In the genomic region with DNA sequence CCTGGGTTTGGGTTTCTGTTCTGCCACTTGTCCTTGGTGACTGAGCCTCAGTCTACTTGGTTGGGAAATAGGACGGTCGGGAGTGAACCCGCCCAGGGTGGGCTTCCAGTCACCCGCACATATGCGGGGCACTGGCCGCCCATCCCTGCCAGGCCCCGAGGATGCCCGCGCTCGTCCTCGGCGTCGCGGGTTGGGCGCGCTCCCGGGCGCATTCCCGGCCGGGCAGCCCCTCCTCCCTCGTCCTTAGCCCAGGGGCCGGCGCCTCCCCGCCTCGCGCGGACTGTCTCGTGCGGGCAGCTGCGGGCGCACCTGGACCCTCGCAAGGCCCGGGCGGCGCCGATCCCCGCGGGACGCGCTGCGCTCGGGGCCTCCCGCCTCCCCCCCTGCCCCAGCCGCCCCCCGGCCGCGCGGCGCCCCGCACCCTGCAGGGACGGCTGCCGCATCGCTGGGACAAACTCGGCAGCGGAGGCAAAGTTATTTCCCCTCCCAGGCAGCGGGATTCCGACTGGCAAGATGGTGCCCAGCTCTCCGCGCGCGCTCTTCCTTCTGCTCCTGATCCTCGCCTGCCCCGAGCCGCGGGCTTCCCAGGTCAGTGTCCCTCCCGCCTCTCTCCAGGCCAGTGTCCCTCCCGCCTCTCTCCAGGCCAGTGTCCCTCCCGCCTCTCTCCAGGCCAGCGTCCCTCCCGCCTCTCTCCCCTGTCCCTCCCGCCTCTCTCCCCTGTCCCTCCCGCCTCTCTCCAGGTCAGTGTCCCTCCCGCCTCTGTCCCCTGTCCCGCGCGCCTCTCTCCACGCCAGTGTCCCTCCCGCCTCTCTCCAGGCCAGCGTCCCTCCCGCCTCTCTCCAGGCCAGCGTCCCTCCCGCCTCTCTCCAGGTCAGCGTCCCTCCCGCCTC, we compare ENCODE assay signal across 9 cellular contexts. TPM values are rescaled to one million over a fixed set of nuclear protein-coding genes. Genes with fewer than 3 reads are reported as not detected.
A peak's percentile ranks its signal among the peaks of the same experiment; 100 is the strongest.
DNase-seq lines count a peak whose midpoint lies in the region; ATAC-seq and TF ChIP-seq lines count a peak whose summit lies in the region.
"Had no signal": no experiment of that assay in that cellular context is flagged by ENCODE, and none has a peak within 500 bp of the region (broad histone marks: within the 10 kb centered on the region; RNA-seq: fewer than 3 reads in every experiment).

A gene with protein sequence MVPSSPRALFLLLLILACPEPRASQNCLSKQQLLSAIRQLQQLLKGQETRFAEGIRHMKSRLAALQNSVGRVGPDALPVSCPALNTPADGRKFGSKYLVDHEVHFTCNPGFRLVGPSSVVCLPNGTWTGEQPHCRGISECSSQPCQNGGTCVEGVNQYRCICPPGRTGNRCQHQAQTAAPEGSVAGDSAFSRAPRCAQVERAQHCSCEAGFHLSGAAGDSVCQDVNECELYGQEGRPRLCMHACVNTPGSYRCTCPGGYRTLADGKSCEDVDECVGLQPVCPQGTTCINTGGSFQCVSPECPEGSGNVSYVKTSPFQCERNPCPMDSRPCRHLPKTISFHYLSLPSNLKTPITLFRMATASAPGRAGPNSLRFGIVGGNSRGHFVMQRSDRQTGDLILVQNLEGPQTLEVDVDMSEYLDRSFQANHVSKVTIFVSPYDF (plus strand): TSS at position 243 of the 890 bp plus-strand sequence. CDS start 271 bp downstream, at position 514.

- WGBS in suprapubic skin = 2% methylated on average over 40 of the region's 84 CpGs

- no peak for TF ChIP-seq EP300 in suprapubic skin (IDR thresholded peaks at IDR 0.05)

- TF ChIP-seq POLR2A in suprapubic skin (IDR thresholded peaks at IDR 0.05) = no peak

- H3K4me3 ChIP-seq in HUES6 (ENCODE audit: low read depth, low read length) = peak within 1 kb of the TSS; percentile 62
- H3K4me3 ChIP-seq in astrocyte of the spinal cord (ENCODE audit: low read depth, low read length) = peak within 1 kb of the TSS; percentile 41
- H3K4me3 ChIP-seq in suprapubic skin = peak within 1 kb of the TSS; percentile 61

- H3K36me3 ChIP-seq in HUES6 (ENCODE audit: control insufficient read depth, insufficient read depth, low read length) (no peaks in the 10 kb centered on the region), suprapubic skin (no peaks in the 10 kb centered on the region)

- intact Hi-C loops in CD4-positive, alpha-beta T cell (cut with DNase I, micrococcal nuclease) = no loop called here

- peaks cover 8% of the 10 kb centered on the region for H3K4me1 Mint-ChIP-seq in CD4-positive, alpha-beta T cell (ENCODE audit: low read depth)

- H3K4me3 Mint-ChIP-seq in CD4-positive, alpha-beta T cell = peak within 1 kb of the TSS; percentile 81

- DNase-seq in CD4-positive, alpha-beta T cell = peak in 1 of 10 experiments; percentile 36
- no peak for DNase-seq in astrocyte of the spinal cord (ENCODE audit: low read depth, low spot score)
- peak; percentile 75 for DNase-seq in left kidney (ENCODE audit: low read depth, low spot score)
- no peak for DNase-seq in suprapubic skin (ENCODE audit: low spot score in 2 of 2)
- DNase-seq in NCI-H187 treated with DMSO at 0.1 percent for 48 hours (lab: John Stamatoyannopoulos, UW) = no peak

- CTCF ChIA-PET in CD4-positive, alpha-beta T cell (lab: Charles Lee) = no interaction called here

- H3K4me1 ChIP-seq in HUES6 (ENCODE audit: control insufficient read depth, insufficient read depth, low read length) (peaks cover 5% of the 10 kb centered on the region; the same call in 1 of the 2 replicates), suprapubic skin (peaks cover 13% of the 10 kb centered on the region)

- no peak within 1 kb of the TSS for H3K27ac ChIP-seq in CD4-positive, alpha-beta T cell (ENCODE audit: low read depth, low read length)
- H3K27ac ChIP-seq in HUES6 (ENCODE audit: low read depth, low read length) = no peak within 1 kb of the TSS
- H3K27ac ChIP-seq in suprapubic skin = peak within 1 kb of the TSS; percentile 54
- H3K27ac ChIP-seq: KMS-11 had no signal

- POLR2A ChIA-PET in CD4-positive, alpha-beta T cell (lab: Charles Lee) = interaction anchor here (0.7 to 1.9 kb wide), 3 partner anchors 14 to 117 kb away, joined by 3 to 6 read pairs (median 4); a partner anchor contains a TSS

- peaks cover 36% of the 10 kb centered on the region for H3K27me3 Mint-ChIP-seq in CD4-positive, alpha-beta T cell

- H3K27ac Mint-ChIP-seq in CD4-positive, alpha-beta T cell = peak within 1 kb of the TSS; percentile 74

- H3K27me3 ChIP-seq in CD4-positive, alpha-beta T cell (ENCODE audit: control insufficient read depth, insufficient read depth, low read length) = peaks cover 21% of the 10 kb centered on the region
- peaks cover 70% of the 10 kb centered on the region for H3K27me3 ChIP-seq in HUES6 (ENCODE audit: control insufficient read depth, insufficient read depth, low read length)
- H3K27me3 ChIP-seq in suprapubic skin = peaks cover 8% of the 10 kb centered on the region

- H3K9ac ChIP-seq in HUES6 (ENCODE audit: low read length) = peak within 1 kb of the TSS; percentile 60
- H3K9ac ChIP-seq: KMS-11 had no signal

- in situ Hi-C loops in astrocyte of the spinal cord (cut with HindIII; ENCODE audit: low sequenced_read_pairs) = no loop called here

- H3K36me3 Mint-ChIP-seq in CD4-positive, alpha-beta T cell (ENCODE audit: low read depth) = peaks cover 4% of the 10 kb centered on the region

- no peaks in the 10 kb centered on the region for H3K9me3 Mint-ChIP-seq in CD4-positive, alpha-beta T cell

- TF ChIP-seq CTCF in CD4-positive, alpha-beta T cell (IDR thresholded peaks at IDR 0.05) = no peak
- TF ChIP-seq CTCF in astrocyte of the spinal cord (IDR thresholded peaks at IDR 0.05; ENCODE audit: low read depth, low read length) = no peak
- no peak for TF ChIP-seq CTCF in suprapubic skin (IDR thresholded peaks at IDR 0.05)

- H3K9me3 ChIP-seq in CD4-positive, alpha-beta T cell (ENCODE audit: control insufficient read depth, low read length) = no peaks in the 10 kb centered on the region
- H3K9me3 ChIP-seq in HUES6 (ENCODE audit: control insufficient read depth, insufficient read depth, low read depth, low read length) (peaks cover 1% of the 10 kb centered on the region; the same call in 1 of the 2 replicates), suprapubic skin (no peaks in the 10 kb centered on the region)

- ATAC-seq in CD4-positive, alpha-beta T cell (ENCODE audit: poor library complexity) = peak; percentile 51
- ATAC-seq in GM21360 (IDR thresholded peaks at IDR 0.05; ENCODE audit: unreplicated experiment) = no peak
- ATAC-seq in GM19463 (IDR thresholded peaks at IDR 0.05; ENCODE audit: unreplicated experiment) = no peak

RNA-seq across cellular contexts. Expression of the gene that starts here (rescaled TPM):
- 10 to 100 TPM; 27.0 to 27.2 TPM for total RNA-seq in CD4-positive, alpha-beta T cell
- total RNA-seq in suprapubic skin = 1 to 10 TPM; 2.5 to 5.8 (median 4.0) TPM

Comparison
In these comparisons a context has a peak if more than half of its experiments do, and no peak if none do; other contexts are left out.
1. RNA of the gene that starts here (total RNA-seq): 27.0 to 27.2 TPM in CD4-positive, alpha-beta T cell; 2.5 to 5.8 TPM in suprapubic skin; every median in the first group is over 4 times any median in the second.
2. Peak in every context shown above with its lines, with median percentiles within 50 percentile points of each other: H3K4me3 ChIP-seq.